8 cellular contexts compared by ENCODE assay signal in the genomic region with DNA sequence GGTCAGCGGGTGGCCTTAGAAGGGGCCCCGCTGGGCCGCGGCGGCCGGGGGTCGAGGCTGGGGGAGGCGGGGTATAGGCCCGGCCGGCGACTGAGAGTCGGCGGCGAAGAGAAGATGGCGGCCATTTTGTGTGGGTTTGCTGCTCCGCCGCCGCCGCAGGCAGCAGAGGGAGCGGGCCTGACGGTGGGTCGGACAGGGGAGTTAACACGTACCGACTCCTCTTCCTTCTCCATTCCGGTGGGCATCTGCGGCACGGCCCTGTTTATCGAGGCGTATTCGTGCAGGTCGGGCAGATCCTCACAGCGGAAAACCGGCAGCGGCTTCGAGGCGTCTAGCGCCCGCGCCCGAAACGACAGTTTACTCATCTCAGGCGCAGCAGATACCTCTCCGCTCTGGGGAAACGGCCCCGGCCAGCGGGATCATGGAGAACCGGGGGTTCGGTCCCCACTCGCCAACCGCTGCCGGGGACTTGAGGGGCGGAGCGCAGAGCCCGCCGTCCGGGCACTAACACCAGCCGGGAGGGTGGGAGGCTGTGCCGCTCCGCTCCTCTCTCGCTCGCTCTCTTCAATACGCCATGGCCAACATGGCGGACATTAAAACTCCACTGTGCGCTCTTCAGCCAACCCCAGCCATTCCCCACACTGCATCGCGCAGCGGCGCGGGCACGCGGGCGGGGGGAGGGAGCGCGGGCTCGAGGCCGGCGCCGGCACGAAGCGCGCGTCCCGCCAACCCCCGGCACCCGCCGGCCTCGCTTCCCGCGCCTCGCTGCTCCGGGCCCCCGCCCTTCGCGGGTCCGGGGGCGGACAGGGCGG. TPM values are rescaled to one million over a fixed set of nuclear protein-coding genes. Genes with fewer than 3 reads are reported as not detected.
DNase-seq lines count a peak whose midpoint lies in the region; ATAC-seq and TF ChIP-seq lines count a peak whose summit lies in the region.

A gene with protein sequence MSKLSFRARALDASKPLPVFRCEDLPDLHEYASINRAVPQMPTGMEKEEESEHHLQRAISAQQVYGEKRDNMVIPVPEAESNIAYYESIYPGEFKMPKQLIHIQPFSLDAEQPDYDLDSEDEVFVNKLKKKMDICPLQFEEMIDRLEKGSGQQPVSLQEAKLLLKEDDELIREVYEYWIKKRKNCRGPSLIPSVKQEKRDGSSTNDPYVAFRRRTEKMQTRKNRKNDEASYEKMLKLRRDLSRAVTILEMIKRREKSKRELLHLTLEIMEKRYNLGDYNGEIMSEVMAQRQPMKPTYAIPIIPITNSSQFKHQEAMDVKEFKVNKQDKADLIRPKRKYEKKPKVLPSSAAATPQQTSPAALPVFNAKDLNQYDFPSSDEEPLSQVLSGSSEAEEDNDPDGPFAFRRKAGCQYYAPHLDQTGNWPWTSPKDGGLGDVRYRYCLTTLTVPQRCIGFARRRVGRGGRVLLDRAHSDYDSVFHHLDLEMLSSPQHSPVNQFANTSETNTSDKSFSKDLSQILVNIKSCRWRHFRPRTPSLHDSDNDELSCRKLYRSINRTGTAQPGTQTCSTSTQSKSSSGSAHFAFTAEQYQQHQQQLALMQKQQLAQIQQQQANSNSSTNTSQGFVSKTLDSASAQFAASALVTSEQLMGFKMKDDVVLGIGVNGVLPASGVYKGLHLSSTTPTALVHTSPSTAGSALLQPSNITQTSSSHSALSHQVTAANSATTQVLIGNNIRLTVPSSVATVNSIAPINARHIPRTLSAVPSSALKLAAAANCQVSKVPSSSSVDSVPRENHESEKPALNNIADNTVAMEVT (minus strand): TSS at position 608 of the 812 bp plus-strand sequence. CDS start 243 bp downstream, at position 365.

- TF ChIP-seq CTCF in OCI-LY3 (IDR thresholded peaks at IDR 0.05; ENCODE audit: low read depth, low read length), result no peak

- peak within 1 kb of the TSS; percentile 84 for H2AFZ ChIP-seq in OCI-LY3 (ENCODE audit: low read depth, low read length)

- H3K4me1 ChIP-seq in OCI-LY3 (ENCODE audit: low read length) (peaks cover 10% of the 10 kb centered on the region; the same call in 1 of the 2 replicates), esophagus (ENCODE audit: control insufficient read depth in 2 of 2, insufficient read depth in 2 of 2, low read length in 1 of 2) (peaks cover 2 to 4% of the 10 kb centered on the region in 2 donors), muscle layer of colon (ENCODE audit: insufficient read depth, low read length) (peaks cover 40% of the 10 kb centered on the region)

- peaks cover 27% of the 10 kb centered on the region; the same call in 1 of the 2 replicates for H4K20me1 ChIP-seq in OCI-LY3 (ENCODE audit: insufficient read depth, low read length)

- ATAC-seq in GM19467 (IDR thresholded peaks at IDR 0.05; ENCODE audit: unreplicated experiment), result peak; percentile 61

- peaks cover 9% of the 10 kb centered on the region for H3K36me3 ChIP-seq in OCI-LY3 (replicated peaks; ENCODE audit: low read depth, low read length)
- H3K36me3 ChIP-seq in esophagus (ENCODE audit: control insufficient read depth in 2 of 2, insufficient read depth in 2 of 2, low read length in 1 of 2), result no peaks in the 10 kb centered on the region
- no peaks in the 10 kb centered on the region for H3K36me3 ChIP-seq in muscle layer of colon (ENCODE audit: insufficient read depth, low read length)

- peaks cover 44% of the 10 kb centered on the region for H3K79me2 ChIP-seq in OCI-LY3 (ENCODE audit: low read length)

- peak; percentile 88 for DNase-seq in Caki2 (ENCODE audit: low read depth)
- peak; percentile 55 for DNase-seq in HPDE6-E6E7 (ENCODE audit: extremely low spot score)
- peak; percentile 94 for DNase-seq in activated T-cell treated with anti-CD3 and anti-CD28 coated beads, Interleukin-2, amount 50 U/mL, for 1 hour
- peak; percentile 65 for DNase-seq in stimulated activated CD8-positive, alpha-beta memory T cell treated with anti-CD3 and anti-CD28 coated beads, Interleukin-7, amount 100 ng/mL, for 24 hours (ENCODE audit: low read depth)

- in situ Hi-C loops in Caki2 (cut with HindIII; ENCODE audit: low pct_unique_long_range_greater_than_20kb, low sequenced_read_pairs), result no loop called here

- 0 to 1% methylated on average over 88 to 97 of the region's 97 CpGs for WGBS in esophagus, 2 donors

- H3K27me3 ChIP-seq in OCI-LY3 (ENCODE audit: low read depth, low read length), result no peaks in the 10 kb centered on the region
- no peaks in the 10 kb centered on the region for H3K27me3 ChIP-seq in esophagus (ENCODE audit: control insufficient read depth in 1 of 2, insufficient read depth in 2 of 2, low read length in 2 of 2)
- no peaks in the 10 kb centered on the region for H3K27me3 ChIP-seq in muscle layer of colon (ENCODE audit: control insufficient read depth in 1 of 2, insufficient read depth in 2 of 2, low read length in 2 of 2)

- H3K27ac ChIP-seq in OCI-LY3 (ENCODE audit: low read length), result peak within 1 kb of the TSS; percentile 98
- peak within 1 kb of the TSS; percentile 100 for H3K27ac ChIP-seq in esophagus (ENCODE audit: low read depth in 2 of 2, low read length in 1 of 2)
- peak within 1 kb of the TSS; percentile 100 for H3K27ac ChIP-seq in muscle layer of colon (ENCODE audit: low read depth, low read length)

- peak within 1 kb of the TSS; percentile 84 for H3K4me2 ChIP-seq in OCI-LY3 (ENCODE audit: low read length)

- no peaks in the 10 kb centered on the region for H3K9me3 ChIP-seq in OCI-LY3 (ENCODE audit: insufficient read depth, low read length)
- no peaks in the 10 kb centered on the region for H3K9me3 ChIP-seq in esophagus (ENCODE audit: control insufficient read depth in 2 of 2, insufficient read depth in 1 of 2, low read depth in 1 of 2, low read length in 1 of 2)
- no peaks in the 10 kb centered on the region for H3K9me3 ChIP-seq in muscle layer of colon (ENCODE audit: low read length)

- H3K4me3 ChIP-seq in OCI-LY3 (ENCODE audit: low read length) (peak within 1 kb of the TSS; percentile 100), esophagus (ENCODE audit: low read depth in 1 of 2, low read length in 2 of 2) (peak within 1 kb of the TSS; percentile 87 to 98), muscle layer of colon (ENCODE audit: low read depth in 1 of 2, low read length in 2 of 2) (peak within 1 kb of the TSS; percentile 85 to 99)

- H3K9ac ChIP-seq in OCI-LY3 (ENCODE audit: low read length) (peak within 1 kb of the TSS; percentile 100), muscle layer of colon (ENCODE audit: low read length) (peak within 1 kb of the TSS; percentile 99)

RNA-seq across cellular contexts. Expression of the gene that starts here (rescaled TPM):
- 7.5 and 17.0 TPM in 2 replicates for total RNA-seq in Caki2 (2014; rRNA removed; shearing (Covaris generic); ENCODE audit: low replicate concordance)
- polyA plus RNA-seq in esophagus, result 1 to 10 TPM; 9.4 to 10.0 TPM

Comparison
In these comparisons a context has a peak if more than half of its experiments do, and no peak if none do; other contexts are left out.
1. Peak in every context shown above with its lines: DNase-seq, ATAC-seq, H3K4me3 ChIP-seq and H3K27ac ChIP-seq.